ENCODE assay signal across 7 cellular contexts in genomic region chr15:30675891-30676290, GRCh38.
A peak's percentile ranks its signal among the peaks of the same experiment; 100 is the strongest.
DNase-seq lines count a peak whose midpoint lies in the region; ATAC-seq and TF ChIP-seq lines count a peak whose summit lies in the region.
"Not testable (repeated sequence)": the region's sequence is repeated elsewhere in the genome, so short reads cannot be mapped to it uniquely, and the experiment has no call there.

No MANE protein-coding gene starts in this region.

- not testable (repeated sequence) for H3K27me3 ChIP-seq in H9 (ENCODE audit: insufficient read depth, low read length); osteoblast (ENCODE audit: insufficient read depth, low read length)

- H3K4me1 Mint-ChIP-seq in H9; activated T-helper 17 cell treated with anti-CD3 and anti-CD28 coated beads, Interleukin-2, amount 50 U/mL, for 72 hours: not testable (repeated sequence)

- not testable (repeated sequence) for H3K4me3 ChIP-seq in AG10803 (ENCODE audit: low read length); astrocyte of the spinal cord (ENCODE audit: low read depth, low read length); osteoblast (ENCODE audit: insufficient read depth, low read length)

- WGBS in H9 (ENCODE audit: extremely low coverage, insufficient read length, low lambda C conversion rate) = no CpG with 5 or more reads among the region's 4 CpGs

- H2BK12ac ChIP-seq in H9 (ENCODE audit: insufficient read length, low read depth, low read length) = not testable (repeated sequence)

- not testable (repeated sequence) for TF ChIP-seq CTCF in AG10803 (conservative IDR thresholded peaks at IDR 0.05; ENCODE audit: low read length); H9 (conservative IDR thresholded peaks at IDR 0.05); astrocyte of the spinal cord (IDR thresholded peaks at IDR 0.05; ENCODE audit: low read depth, low read length); osteoblast (IDR thresholded peaks at IDR 0.05; ENCODE audit: extremely low read depth, low read depth, low read length)

- H3K14ac ChIP-seq in H9 (ENCODE audit: insufficient read depth, low read length) = not testable (repeated sequence)

- not testable (repeated sequence) for H2BK20ac ChIP-seq in H9 (ENCODE audit: low read depth, low read length, poor library complexity, severe bottlenecking)

- DNase-seq in AG10803 (ENCODE audit: low read depth) (peak; percentile 3), M059J (ENCODE audit: low read depth) (peak; percentile 40), astrocyte of the spinal cord (ENCODE audit: low read depth, low spot score) (peak; percentile 62), fibroblast of gingiva (ENCODE audit: low read depth) (peak; percentile 24), osteoblast (ENCODE audit: insufficient read length, low spot score, missing footprints) (peak; percentile 22)
- not testable (repeated sequence) for DNase-seq in H9

- H2AFZ ChIP-seq in H9 (ENCODE audit: low read length); osteoblast (ENCODE audit: low read length): not testable (repeated sequence)

- not testable (repeated sequence) for H3K18ac ChIP-seq in H9 (ENCODE audit: insufficient read length, low read depth, low read length)

- H2BK5ac ChIP-seq in H9 (ENCODE audit: insufficient read length, low read length) = not testable (repeated sequence)

- not testable (repeated sequence) for H4K91ac ChIP-seq in H9 (ENCODE audit: insufficient read length, low read depth, low read length)

- not testable (repeated sequence) for H4K5ac ChIP-seq in H9 (ENCODE audit: insufficient read length, low read depth, low read length)

- not testable (repeated sequence) for H4K8ac ChIP-seq in H9 (replicated peaks; ENCODE audit: insufficient read length, low read depth, low read length)

- H2AK5ac ChIP-seq in H9 (ENCODE audit: insufficient read length, low read length) = not testable (repeated sequence)

- H3K9me3 ChIP-seq in H9 (ENCODE audit: control insufficient read depth, low read depth, low read length); osteoblast (ENCODE audit: low read depth, low read length): not testable (repeated sequence)

- not testable (repeated sequence) for H3K79me2 ChIP-seq in H9 (ENCODE audit: insufficient read depth, low read length); osteoblast (ENCODE audit: insufficient read depth, low read length)

- not testable (repeated sequence) for H3K23ac ChIP-seq in H9 (ENCODE audit: insufficient read length, low read depth, low read length)

- H4K20me1 ChIP-seq in H9 (ENCODE audit: control insufficient read depth, insufficient read depth, insufficient read length); osteoblast (ENCODE audit: insufficient read depth, low read length): not testable (repeated sequence)

- H3K4me2 ChIP-seq in H9 (ENCODE audit: insufficient read depth, insufficient read length, low read length); osteoblast (ENCODE audit: insufficient read depth, low read length): not testable (repeated sequence)

- H3K9ac ChIP-seq in H9 (ENCODE audit: extremely low read depth, insufficient read length, low read length) = not testable (repeated sequence)

- H3T11ph ChIP-seq in H9 (ENCODE audit: low read length) = not testable (repeated sequence)

- peaks cover 13 to 17% (median 14%) of the 10 kb centered on the region in 3 experiments; a peak in 6 of 7 replicates for H3K36me3 Mint-ChIP-seq in H9 (ENCODE audit: insufficient read depth in 1 of 3, low read depth in 3 of 3)
- not testable (repeated sequence) for H3K36me3 Mint-ChIP-seq in activated T-helper 17 cell treated with anti-CD3 and anti-CD28 coated beads, Interleukin-2, amount 50 U/mL, for 72 hours (ENCODE audit: low read depth)

- not testable (repeated sequence) for H3K56ac ChIP-seq in H9 (ENCODE audit: insufficient read length, low read depth, low read length)

- H3K23me2 ChIP-seq in H9 (ENCODE audit: insufficient read length, low read depth, low read length, poor library complexity, severe bottlenecking) = not testable (repeated sequence)

- not testable (repeated sequence) for H3K36me3 ChIP-seq in osteoblast (ENCODE audit: insufficient read depth, low read length)

- H2BK15ac ChIP-seq in H9 (ENCODE audit: low read depth, low read length) = not testable (repeated sequence)

- H3K27ac Mint-ChIP-seq in H9 = peak overlapping the region in 2 of 3 experiments; percentile 10 to 52; a peak in 2 of 7 replicates
- peak overlapping the region; percentile 39 for H3K27ac Mint-ChIP-seq in activated T-helper 17 cell treated with anti-CD3 and anti-CD28 coated beads, Interleukin-2, amount 50 U/mL, for 72 hours

- ATAC-seq in activated T-helper 17 cell treated with anti-CD3 and anti-CD28 coated beads, Interleukin-2, amount 50 U/mL, for 72 hours (replicated peaks) = peak; percentile 56

- not testable (repeated sequence) for H2BK120ac ChIP-seq in H9 (ENCODE audit: low read depth, low read length, poor library complexity, severe bottlenecking)

- H3K79me1 ChIP-seq in H9 (ENCODE audit: insufficient read depth, low read depth, low read length, poor library complexity, severe bottlenecking) = not testable (repeated sequence)

- H3K27me3 Mint-ChIP-seq in H9 (ENCODE audit: low read depth); activated T-helper 17 cell treated with anti-CD3 and anti-CD28 coated beads, Interleukin-2, amount 50 U/mL, for 72 hours: not testable (repeated sequence)

- in situ Hi-C loops in astrocyte of the spinal cord (cut with HindIII; ENCODE audit: low sequenced_read_pairs) = not testable (repeated sequence)

- H3K4ac ChIP-seq in H9 (ENCODE audit: low read depth, low read length) = not testable (repeated sequence)

- not testable (repeated sequence) for H3K9me3 Mint-ChIP-seq in H9; activated T-helper 17 cell treated with anti-CD3 and anti-CD28 coated beads, Interleukin-2, amount 50 U/mL, for 72 hours

- H3K4me1 ChIP-seq in H9 (ENCODE audit: insufficient read depth, low read length); osteoblast (ENCODE audit: insufficient read depth, low read length): not testable (repeated sequence)

- H3K4me3 Mint-ChIP-seq in H9; activated T-helper 17 cell treated with anti-CD3 and anti-CD28 coated beads, Interleukin-2, amount 50 U/mL, for 72 hours: not testable (repeated sequence)

- H3K27ac ChIP-seq in H9 (ENCODE audit: insufficient read length, low read depth, low read length) = not testable (repeated sequence)
- H3K27ac ChIP-seq in osteoblast (ENCODE audit: low read depth, low read length) = peak overlapping the region; percentile 35
